16 cellular contexts compared by ENCODE assay signal in the genomic region with DNA sequence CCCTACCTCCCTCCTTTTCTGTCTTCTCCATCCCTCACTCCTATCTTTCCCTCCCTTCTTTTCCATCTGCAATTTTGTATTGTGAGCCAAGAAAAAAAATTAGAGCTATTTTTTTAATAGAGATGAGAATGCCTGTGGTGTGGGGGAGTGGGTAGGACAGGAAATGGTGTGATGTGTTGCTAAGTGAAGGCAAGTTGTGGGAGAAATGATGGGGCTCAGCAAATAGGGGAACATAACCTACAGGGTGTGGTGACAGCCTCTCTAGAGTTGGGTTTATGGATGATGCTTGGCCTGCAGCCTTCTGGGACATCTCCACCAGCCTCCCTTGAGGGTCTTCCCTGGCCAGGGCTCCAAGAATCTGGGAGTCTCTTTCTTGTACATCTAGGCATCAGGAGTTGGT.
DNase-seq lines count a peak whose midpoint lies in the region; ATAC-seq and TF ChIP-seq lines count a peak whose summit lies in the region.
"Had no signal": no experiment of that assay in that cellular context is flagged by ENCODE, and none has a peak within 500 bp of the region (broad histone marks: within the 10 kb centered on the region; RNA-seq: fewer than 3 reads in every experiment).

No MANE protein-coding gene starts in this region.

- peak overlapping the region; percentile 49 to 56 for H3K27ac Mint-ChIP-seq in activated naive CD4-positive, alpha-beta T cell treated with anti-CD3 and anti-CD28 coated beads, Interleukin-2, amount 50 U/mL, for 72 hours
- no peak overlapping the region for H3K27ac Mint-ChIP-seq in activated naive CD4-positive, alpha-beta T cell treated with anti-CD3 and anti-CD28 coated beads, Interleukin-2, amount 10 ng/mL, durations not matched to agents 7 days and 5 days
- peak overlapping the region; percentile 9 for H3K27ac Mint-ChIP-seq in activated T-helper 2 cell treated with anti-CD3 and anti-CD28 coated beads, Interferon-gamma antibody, Interleukin-2, Interleukin-4, amounts not matched to agents 10 μg/mL and 5 μg/mL and 100 μg/mL, durations not matched to agents 14 hours and 24 hours and 36 hours
- H3K27ac Mint-ChIP-seq in stimulated activated memory B cell treated with anti-CD40 and anti-IgM and Interleukin-4, amounts not matched to agents 10 μg/mL and 1 μg/mL and 100 μg/mL, for 72 hours: peak overlapping the region; percentile 35

- no peaks in the 10 kb centered on the region for H3K27me3 Mint-ChIP-seq in activated naive CD4-positive, alpha-beta T cell treated with anti-CD3 and anti-CD28 coated beads, Interleukin-2, amount 10 ng/mL, durations not matched to agents 7 days and 5 days
- H3K27me3 Mint-ChIP-seq in activated T-helper 2 cell treated with anti-CD3 and anti-CD28 coated beads, Interferon-gamma antibody, Interleukin-2, Interleukin-4, amounts not matched to agents 10 μg/mL and 5 μg/mL and 100 μg/mL, durations not matched to agents 14 hours and 24 hours and 36 hours (ENCODE audit: low read depth): no peaks in the 10 kb centered on the region
- no peaks in the 10 kb centered on the region for H3K27me3 Mint-ChIP-seq in stimulated activated memory B cell treated with anti-CD40 and anti-IgM and Interleukin-4, amounts not matched to agents 10 μg/mL and 1 μg/mL and 100 μg/mL, for 72 hours
- H3K27me3 Mint-ChIP-seq: CD4-positive, alpha-beta memory T cell had no signal

- no peak for TF ChIP-seq POLR2A in NB4 (IDR thresholded peaks at IDR 0.05; ENCODE audit: extremely low read depth, insufficient read length)

- DNase-seq in activated naive CD4-positive, alpha-beta T cell treated with anti-CD3 and anti-CD28 coated beads, Interleukin-2, amount 50 U/mL, for 72 hours (ENCODE audit: low spot score in 2 of 2): no peak
- DNase-seq in activated naive CD4-positive, alpha-beta T cell treated with anti-CD3 and anti-CD28 coated beads, Interleukin-2, amount 10 ng/mL, durations not matched to agents 7 days and 5 days: no peak
- DNase-seq in NB4 (ENCODE audit: low read depth) (peak; percentile 22), UCSD-AML1 (lab: John Stamatoyannopoulos, UW; ENCODE audit: unreplicated experiment) (no peak), SW 1271 (lab: John Stamatoyannopoulos, UW) (no peak)
- DNase-seq in activated T-helper 2 cell treated with anti-CD3 and anti-CD28 coated beads, Interferon-gamma antibody, Interleukin-2, Interleukin-4, amounts not matched to agents 10 μg/mL and 5 μg/mL and 100 μg/mL, durations not matched to agents 14 hours and 24 hours and 36 hours (ENCODE audit: low spot score): no peak
- DNase-seq: ACHN; CD4-positive, alpha-beta memory T cell; GF-D8; GOT3; KG1; NCI-H1105; NCI-H187; NCI-H446; PC-9 had no signal

- H3K36me3 Mint-ChIP-seq in activated naive CD4-positive, alpha-beta T cell treated with anti-CD3 and anti-CD28 coated beads, Interleukin-2, amount 50 U/mL, for 72 hours: peaks cover 45 to 52% of the 10 kb centered on the region in 2 donors
- peaks cover 71% of the 10 kb centered on the region for H3K36me3 Mint-ChIP-seq in activated naive CD4-positive, alpha-beta T cell treated with anti-CD3 and anti-CD28 coated beads, Interleukin-2, amount 10 ng/mL, durations not matched to agents 7 days and 5 days
- peaks cover 73% of the 10 kb centered on the region for H3K36me3 Mint-ChIP-seq in activated T-helper 2 cell treated with anti-CD3 and anti-CD28 coated beads, Interferon-gamma antibody, Interleukin-2, Interleukin-4, amounts not matched to agents 10 μg/mL and 5 μg/mL and 100 μg/mL, durations not matched to agents 14 hours and 24 hours and 36 hours (ENCODE audit: low read depth)
- H3K36me3 Mint-ChIP-seq in stimulated activated memory B cell treated with anti-CD40 and anti-IgM and Interleukin-4, amounts not matched to agents 10 μg/mL and 1 μg/mL and 100 μg/mL, for 72 hours: peaks cover 90% of the 10 kb centered on the region

- H3K4me3 Mint-ChIP-seq in activated naive CD4-positive, alpha-beta T cell treated with anti-CD3 and anti-CD28 coated beads, Interleukin-2, amount 10 ng/mL, durations not matched to agents 7 days and 5 days: no peak overlapping the region
- no peak overlapping the region for H3K4me3 Mint-ChIP-seq in activated T-helper 2 cell treated with anti-CD3 and anti-CD28 coated beads, Interferon-gamma antibody, Interleukin-2, Interleukin-4, amounts not matched to agents 10 μg/mL and 5 μg/mL and 100 μg/mL, durations not matched to agents 14 hours and 24 hours and 36 hours (ENCODE audit: low read depth)
- H3K4me3 Mint-ChIP-seq in stimulated activated memory B cell treated with anti-CD40 and anti-IgM and Interleukin-4, amounts not matched to agents 10 μg/mL and 1 μg/mL and 100 μg/mL, for 72 hours: no peak overlapping the region
- H3K4me3 Mint-ChIP-seq: CD4-positive, alpha-beta memory T cell had no signal

- intact Hi-C loops in activated T-helper 2 cell treated with anti-CD3 and anti-CD28 coated beads, Interferon-gamma antibody, Interleukin-2, Interleukin-4, amounts not matched to agents 10 μg/mL and 5 μg/mL and 100 μg/mL, durations not matched to agents 14 hours and 24 hours and 36 hours (cut with micrococcal nuclease): no loop called here

- no peak overlapping the region for H3K4me3 ChIP-seq in NB4 (ENCODE audit: low read depth, low read length)
- H3K4me3 ChIP-seq: PC-9 had no signal

- CTCF ChIA-PET in activated naive CD4-positive, alpha-beta T cell treated with anti-CD3 and anti-CD28 coated beads, Interleukin-2, amount 10 ng/mL, durations not matched to agents 7 days and 5 days (lab: Charles Lee): no interaction called here

- no peak for ATAC-seq in activated naive CD4-positive, alpha-beta T cell treated with anti-CD3 and anti-CD28 coated beads, Interleukin-2, amount 50 U/mL, for 72 hours
- ATAC-seq in stimulated activated memory B cell treated with anti-CD40 and anti-IgM and Interleukin-4, amounts not matched to agents 10 μg/mL and 1 μg/mL and 100 μg/mL, for 72 hours: no peak

- peaks cover 13% of the 10 kb centered on the region for H3K4me1 Mint-ChIP-seq in activated naive CD4-positive, alpha-beta T cell treated with anti-CD3 and anti-CD28 coated beads, Interleukin-2, amount 10 ng/mL, durations not matched to agents 7 days and 5 days
- peaks cover 12% of the 10 kb centered on the region for H3K4me1 Mint-ChIP-seq in activated T-helper 2 cell treated with anti-CD3 and anti-CD28 coated beads, Interferon-gamma antibody, Interleukin-2, Interleukin-4, amounts not matched to agents 10 μg/mL and 5 μg/mL and 100 μg/mL, durations not matched to agents 14 hours and 24 hours and 36 hours (ENCODE audit: low read depth)
- H3K4me1 Mint-ChIP-seq in stimulated activated memory B cell treated with anti-CD40 and anti-IgM and Interleukin-4, amounts not matched to agents 10 μg/mL and 1 μg/mL and 100 μg/mL, for 72 hours: no peaks in the 10 kb centered on the region

- TF ChIP-seq CTCF in NB4 (IDR thresholded peaks at IDR 0.05; ENCODE audit: low read depth, low read length): no peak

- H3K9me3 Mint-ChIP-seq in activated naive CD4-positive, alpha-beta T cell treated with anti-CD3 and anti-CD28 coated beads, Interleukin-2, amount 50 U/mL, for 72 hours: peaks cover 10 to 21% of the 10 kb centered on the region in 2 donors
- H3K9me3 Mint-ChIP-seq in activated naive CD4-positive, alpha-beta T cell treated with anti-CD3 and anti-CD28 coated beads, Interleukin-2, amount 10 ng/mL, durations not matched to agents 7 days and 5 days: peaks cover 32% of the 10 kb centered on the region
- H3K9me3 Mint-ChIP-seq in activated T-helper 2 cell treated with anti-CD3 and anti-CD28 coated beads, Interferon-gamma antibody, Interleukin-2, Interleukin-4, amounts not matched to agents 10 μg/mL and 5 μg/mL and 100 μg/mL, durations not matched to agents 14 hours and 24 hours and 36 hours: peaks cover 24% of the 10 kb centered on the region
- H3K9me3 Mint-ChIP-seq in stimulated activated memory B cell treated with anti-CD40 and anti-IgM and Interleukin-4, amounts not matched to agents 10 μg/mL and 1 μg/mL and 100 μg/mL, for 72 hours: peaks cover 6% of the 10 kb centered on the region
